ENCODE assay signal across 8 cellular contexts in genomic region chr1:222643937-222644648, GRCh38. TPM values are rescaled to one million over a fixed set of nuclear protein-coding genes. Genes with fewer than 3 reads are reported as not detected.
DNase-seq lines count a peak whose midpoint lies in the region; ATAC-seq and TF ChIP-seq lines count a peak whose summit lies in the region.

No MANE protein-coding gene starts in this region.

- H3K4me3 ChIP-seq in upper lobe of left lung = peak overlapping the region; percentile 69 to 95 (median 78)

- H3K4me1 ChIP-seq in upper lobe of left lung = peaks cover 13 to 16% (median 15%) of the 10 kb centered on the region in 4 donors

- H3K4me1 Mint-ChIP-seq in T-helper 1 cell treated with Interleukin-12 subunit alpha and Interleukin-12 subunit beta and Interleukin-4 antibody, amounts not matched to agents 30 μg/mL and 1 μg/mL, for 36 hours (ENCODE audit: low read depth) = peaks cover 20% of the 10 kb centered on the region

- peaks cover 0 to 25% (median 2%) of the 10 kb centered on the region in 4 donors for H3K36me3 ChIP-seq in upper lobe of left lung

- H3K27me3 ChIP-seq in upper lobe of left lung = no peaks in the 10 kb centered on the region

- DNase-seq in NCI-H1694 (lab: John Stamatoyannopoulos, UW) (peak; percentile 98), amygdala (lab: John Stamatoyannopoulos, UW) (peak; percentile 38 to 98 (median 91)), left cardiac atrium (peak; percentile 98), posterior cingulate gyrus (peak; percentile 90 to 99 (median 95)), upper lobe of left lung (peak; percentile 99 to 100)

- TF ChIP-seq CTCF in upper lobe of left lung (IDR thresholded peaks at IDR 0.05) = peak in 2 of 6 experiments; percentile 9 to 26

- intact Hi-C loops in left cardiac atrium (cut with DNase I) (no loop called here), posterior cingulate gyrus (cut with DNase I) (loop anchor here (2.0 kb wide), 2 partner anchors 55 to 69 kb away; partner anchors contain the start of genes AIDA, BROX and TAF1A)

- peak overlapping the region; percentile 94 to 99 (median 96) for H3K27ac ChIP-seq in upper lobe of left lung

- H3K27ac Mint-ChIP-seq in T-helper 1 cell treated with Interleukin-12 subunit alpha and Interleukin-12 subunit beta and Interleukin-4 antibody, amounts not matched to agents 30 μg/mL and 1 μg/mL, for 36 hours = peak overlapping the region; percentile 95

- H3K9me3 Mint-ChIP-seq in T-helper 1 cell treated with Interleukin-12 subunit alpha and Interleukin-12 subunit beta and Interleukin-4 antibody, amounts not matched to agents 30 μg/mL and 1 μg/mL, for 36 hours = no peaks in the 10 kb centered on the region

- no peaks in the 10 kb centered on the region for H3K9me3 ChIP-seq in upper lobe of left lung

- ATAC-seq in GM18498 (IDR thresholded peaks at IDR 0.05; ENCODE audit: unreplicated experiment) (peak; percentile 97), HG02885 (IDR thresholded peaks at IDR 0.05; ENCODE audit: poor library complexity, unreplicated experiment) (peak; percentile 98), left cardiac atrium (peak; percentile 100), upper lobe of left lung (ENCODE audit: low FRiP score in 2 of 2) (peak; percentile 100)

- H3K4me3 Mint-ChIP-seq in T-helper 1 cell treated with Interleukin-12 subunit alpha and Interleukin-12 subunit beta and Interleukin-4 antibody, amounts not matched to agents 30 μg/mL and 1 μg/mL, for 36 hours = peak overlapping the region; percentile 96

- H3K36me3 Mint-ChIP-seq in T-helper 1 cell treated with Interleukin-12 subunit alpha and Interleukin-12 subunit beta and Interleukin-4 antibody, amounts not matched to agents 30 μg/mL and 1 μg/mL, for 36 hours (ENCODE audit: low read depth) = peaks cover 24% of the 10 kb centered on the region

- 0% methylated on average over 25 to 38 of the region's 42 CpGs for WGBS in upper lobe of left lung, 2 donors

- no peaks in the 10 kb centered on the region for H3K27me3 Mint-ChIP-seq in T-helper 1 cell treated with Interleukin-12 subunit alpha and Interleukin-12 subunit beta and Interleukin-4 antibody, amounts not matched to agents 30 μg/mL and 1 μg/mL, for 36 hours (ENCODE audit: low read depth)

- TF ChIP-seq POLR2A in upper lobe of left lung (IDR thresholded peaks at IDR 0.05) = peak; percentile 38 to 91 (median 88)

- peak in 1 of 4 donors; percentile 83 for TF ChIP-seq EP300 in upper lobe of left lung (IDR thresholded peaks at IDR 0.05)

RNA-seq across cellular contexts. Expression of gene MIA3, which starts 26.2 kb away (rescaled TPM):
- total RNA-seq in left cardiac atrium (10 to 100 TPM; 52.9 to 55.8 TPM), upper lobe of left lung (10 to 100 TPM; 29.6 to 76.0 (median 58.2) TPM)

RNA-seq across cellular contexts. Expression of gene TAF1A, which starts 54.4 kb away (rescaled TPM):
- total RNA-seq in left cardiac atrium = 1 to 10 TPM; 4.0 to 4.2 TPM
- 10 to 100 TPM in 1 of 6 donors, 1 to 10 TPM in 5; 1.6 to 12.0 (median 4.7) TPM for total RNA-seq in upper lobe of left lung

Comparison
In these comparisons a context has a peak if more than half of its experiments do, and no peak if none do; other contexts are left out.
1. Peak in every context shown above with its lines: DNase-seq, ATAC-seq, H3K4me3 ChIP-seq and H3K27ac ChIP-seq.